1 cellular context compared by ENCODE assay signal in the genomic region with DNA sequence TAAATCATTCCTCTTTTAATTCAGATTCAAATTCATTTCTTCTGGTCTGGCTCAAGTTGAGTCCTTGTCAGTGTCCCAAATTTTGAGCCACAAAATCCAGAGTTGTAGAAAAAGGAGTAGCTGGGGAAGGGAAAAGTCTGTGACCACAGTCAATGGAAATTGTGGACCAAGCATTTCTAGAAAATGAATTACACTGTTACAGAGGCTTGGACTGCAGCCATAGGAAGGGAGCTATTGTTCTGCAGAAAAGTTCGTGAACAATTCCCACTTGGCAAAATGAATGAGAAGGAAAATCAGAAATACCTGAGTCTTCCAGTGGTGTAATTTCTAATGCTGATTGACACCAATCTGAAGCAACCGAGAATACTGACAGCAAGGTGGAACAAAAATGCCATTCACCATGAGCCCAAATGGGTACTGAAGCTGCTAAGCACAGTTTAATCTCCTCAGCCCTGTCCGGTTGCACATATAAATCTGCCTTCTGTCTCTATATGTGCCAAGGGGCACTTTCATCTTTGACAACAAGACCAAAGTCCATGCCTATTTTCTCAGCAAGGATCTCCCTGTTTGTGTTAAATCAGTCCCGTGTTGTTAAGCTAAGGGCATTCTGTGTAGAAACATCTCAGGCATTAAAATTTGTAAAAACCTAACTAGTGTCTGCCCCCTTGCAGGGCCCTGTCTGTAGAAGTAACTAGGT.
TF ChIP-seq lines count a peak whose summit lies in the region.

No MANE protein-coding gene starts in this region.

TF ChIP-seq in HepG2, 621 proteins besides CTCF, POLR2A, EP300 and RAD21 (continues in another document):
- TF ChIP-seq ZSCAN31 (CRISPR knock-in tag; IDR thresholded peaks at IDR 0.05; ENCODE audit: low read depth), result no peak
- TF ChIP-seq FOXO1 (CRISPR knock-in tag; IDR thresholded peaks at IDR 0.05), result peak; percentile 36; the same call in 1 of the 2 replicates
- no peak for TF ChIP-seq TFE3 (CRISPR knock-in tag; IDR thresholded peaks at IDR 0.05)
- no peak for TF ChIP-seq ZNF20 (CRISPR knock-in tag; IDR thresholded peaks at IDR 0.05)
- 0 out of 2 replicates have a peak, but pooled peaks have one; percentile 32 for TF ChIP-seq KDM6A (CRISPR knock-in tag; IDR thresholded peaks at IDR 0.05; ENCODE audit: low read depth)
- no peak for TF ChIP-seq PRDM4 (CRISPR knock-in tag; IDR thresholded peaks at IDR 0.05; ENCODE audit: borderline replicate concordance)
- TF ChIP-seq BCL6 (CRISPR knock-in tag; IDR thresholded peaks at IDR 0.05), result no peak
- TF ChIP-seq TCF7 (IDR thresholded peaks at IDR 0.05; ENCODE audit: low read depth), result peak; percentile 58
- TF ChIP-seq ZNF274 (CRISPR knock-in tag; IDR thresholded peaks at IDR 0.05), result no peak
- TF ChIP-seq ZNF30 (CRISPR knock-in tag; IDR thresholded peaks at IDR 0.05), result no peak
- TF ChIP-seq FOXP1 (IDR thresholded peaks at IDR 0.05), result no peak
- 0 out of 2 replicates have a peak, but pooled peaks have one; percentile 14 for TF ChIP-seq FOXP1 (CRISPR knock-in tag; IDR thresholded peaks at IDR 0.05)
- no peak for TF ChIP-seq PRMT3 (CRISPR knock-in tag; IDR thresholded peaks at IDR 0.05; ENCODE audit: borderline replicate concordance, low read depth)
- no peak for TF ChIP-seq CBX2 (IDR thresholded peaks at IDR 0.05; ENCODE audit: low read depth, low read length)
- TF ChIP-seq CBX2 (CRISPR knock-in tag; IDR thresholded peaks at IDR 0.05; ENCODE audit: low read depth), result no peak
- TF ChIP-seq ZNF234 (CRISPR knock-in tag; conservative IDR thresholded peaks at IDR 0.05), result no peak
- peak; percentile 13; the same call in 1 of the 2 replicates for TF ChIP-seq RXRB (CRISPR knock-in tag; IDR thresholded peaks at IDR 0.05; ENCODE audit: borderline replicate concordance)
- TF ChIP-seq ATRX (CRISPR knock-in tag; IDR thresholded peaks at IDR 0.05; ENCODE audit: borderline replicate concordance), result no peak
- no peak for TF ChIP-seq SNAI1 (CRISPR knock-in tag; IDR thresholded peaks at IDR 0.05; ENCODE audit: borderline replicate concordance)
- peak; percentile 37 for TF ChIP-seq ASH2L (IDR thresholded peaks at IDR 0.05; ENCODE audit: insufficient read length, low read depth, low read length)
- TF ChIP-seq ZNF562 (CRISPR knock-in tag; IDR thresholded peaks at IDR 0.05; ENCODE audit: borderline replicate concordance), result no peak
- TF ChIP-seq, protein P1, sequence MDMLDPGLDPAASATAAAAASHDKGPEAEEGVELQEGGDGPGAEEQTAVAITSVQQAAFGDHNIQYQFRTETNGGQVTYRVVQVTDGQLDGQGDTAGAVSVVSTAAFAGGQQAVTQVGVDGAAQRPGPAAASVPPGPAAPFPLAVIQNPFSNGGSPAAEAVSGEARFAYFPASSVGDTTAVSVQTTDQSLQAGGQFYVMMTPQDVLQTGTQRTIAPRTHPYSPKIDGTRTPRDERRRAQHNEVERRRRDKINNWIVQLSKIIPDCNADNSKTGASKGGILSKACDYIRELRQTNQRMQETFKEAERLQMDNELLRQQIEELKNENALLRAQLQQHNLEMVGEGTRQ (IDR thresholded peaks at IDR 0.05; ENCODE audit: low read depth, low read length), result no peak
- TF ChIP-seq, protein P1 (CRISPR knock-in tag; IDR thresholded peaks at IDR 0.05; ENCODE audit: borderline replicate concordance), result no peak
- no peak for TF ChIP-seq ZNF784 (CRISPR knock-in tag; IDR thresholded peaks at IDR 0.05; ENCODE audit: borderline replicate concordance)
- 0 out of 2 replicates have a peak, but pooled peaks have one; percentile 52 for TF ChIP-seq NCOR1 (IDR thresholded peaks at IDR 0.05; ENCODE audit: borderline replicate concordance, low read length)
- TF ChIP-seq, protein P2, sequence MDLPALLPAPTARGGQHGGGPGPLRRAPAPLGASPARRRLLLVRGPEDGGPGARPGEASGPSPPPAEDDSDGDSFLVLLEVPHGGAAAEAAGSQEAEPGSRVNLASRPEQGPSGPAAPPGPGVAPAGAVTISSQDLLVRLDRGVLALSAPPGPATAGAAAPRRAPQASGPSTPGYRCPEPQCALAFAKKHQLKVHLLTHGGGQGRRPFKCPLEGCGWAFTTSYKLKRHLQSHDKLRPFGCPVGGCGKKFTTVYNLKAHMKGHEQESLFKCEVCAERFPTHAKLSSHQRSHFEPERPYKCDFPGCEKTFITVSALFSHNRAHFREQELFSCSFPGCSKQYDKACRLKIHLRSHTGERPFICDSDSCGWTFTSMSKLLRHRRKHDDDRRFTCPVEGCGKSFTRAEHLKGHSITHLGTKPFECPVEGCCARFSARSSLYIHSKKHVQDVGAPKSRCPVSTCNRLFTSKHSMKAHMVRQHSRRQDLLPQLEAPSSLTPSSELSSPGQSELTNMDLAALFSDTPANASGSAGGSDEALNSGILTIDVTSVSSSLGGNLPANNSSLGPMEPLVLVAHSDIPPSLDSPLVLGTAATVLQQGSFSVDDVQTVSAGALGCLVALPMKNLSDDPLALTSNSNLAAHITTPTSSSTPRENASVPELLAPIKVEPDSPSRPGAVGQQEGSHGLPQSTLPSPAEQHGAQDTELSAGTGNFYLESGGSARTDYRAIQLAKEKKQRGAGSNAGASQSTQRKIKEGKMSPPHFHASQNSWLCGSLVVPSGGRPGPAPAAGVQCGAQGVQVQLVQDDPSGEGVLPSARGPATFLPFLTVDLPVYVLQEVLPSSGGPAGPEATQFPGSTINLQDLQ (CRISPR knock-in tag; IDR thresholded peaks at IDR 0.05), result no peak
- TF ChIP-seq CREM (IDR thresholded peaks at IDR 0.05), result 0 out of 2 replicates have a peak, but pooled peaks have one; percentile 7
- TF ChIP-seq CREM (CRISPR knock-in tag; IDR thresholded peaks at IDR 0.05), result no peak
- TF ChIP-seq HNF1A (IDR thresholded peaks at IDR 0.05; ENCODE audit: low read depth), result no peak
- TF ChIP-seq HNF1A (CRISPR knock-in tag; IDR thresholded peaks at IDR 0.05; ENCODE audit: borderline replicate concordance), result no peak
- TF ChIP-seq ZNF446 (CRISPR knock-in tag; IDR thresholded peaks at IDR 0.05), result no peak
- no peak for TF ChIP-seq ATM (IDR thresholded peaks at IDR 0.05; ENCODE audit: borderline replicate concordance)
- TF ChIP-seq ZNF777 (CRISPR knock-in tag; IDR thresholded peaks at IDR 0.05), result no peak
- TF ChIP-seq TCF7L2 (IDR thresholded peaks at IDR 0.05; ENCODE audit: low read depth, low read length), result peak; percentile 40; the same call in 1 of the 2 replicates
- TF ChIP-seq ZNF761 (CRISPR knock-in tag; conservative IDR thresholded peaks at IDR 0.05), result no peak
- TF ChIP-seq ZNF772 (CRISPR knock-in tag; IDR thresholded peaks at IDR 0.05), result no peak
- TF ChIP-seq, protein P3, sequence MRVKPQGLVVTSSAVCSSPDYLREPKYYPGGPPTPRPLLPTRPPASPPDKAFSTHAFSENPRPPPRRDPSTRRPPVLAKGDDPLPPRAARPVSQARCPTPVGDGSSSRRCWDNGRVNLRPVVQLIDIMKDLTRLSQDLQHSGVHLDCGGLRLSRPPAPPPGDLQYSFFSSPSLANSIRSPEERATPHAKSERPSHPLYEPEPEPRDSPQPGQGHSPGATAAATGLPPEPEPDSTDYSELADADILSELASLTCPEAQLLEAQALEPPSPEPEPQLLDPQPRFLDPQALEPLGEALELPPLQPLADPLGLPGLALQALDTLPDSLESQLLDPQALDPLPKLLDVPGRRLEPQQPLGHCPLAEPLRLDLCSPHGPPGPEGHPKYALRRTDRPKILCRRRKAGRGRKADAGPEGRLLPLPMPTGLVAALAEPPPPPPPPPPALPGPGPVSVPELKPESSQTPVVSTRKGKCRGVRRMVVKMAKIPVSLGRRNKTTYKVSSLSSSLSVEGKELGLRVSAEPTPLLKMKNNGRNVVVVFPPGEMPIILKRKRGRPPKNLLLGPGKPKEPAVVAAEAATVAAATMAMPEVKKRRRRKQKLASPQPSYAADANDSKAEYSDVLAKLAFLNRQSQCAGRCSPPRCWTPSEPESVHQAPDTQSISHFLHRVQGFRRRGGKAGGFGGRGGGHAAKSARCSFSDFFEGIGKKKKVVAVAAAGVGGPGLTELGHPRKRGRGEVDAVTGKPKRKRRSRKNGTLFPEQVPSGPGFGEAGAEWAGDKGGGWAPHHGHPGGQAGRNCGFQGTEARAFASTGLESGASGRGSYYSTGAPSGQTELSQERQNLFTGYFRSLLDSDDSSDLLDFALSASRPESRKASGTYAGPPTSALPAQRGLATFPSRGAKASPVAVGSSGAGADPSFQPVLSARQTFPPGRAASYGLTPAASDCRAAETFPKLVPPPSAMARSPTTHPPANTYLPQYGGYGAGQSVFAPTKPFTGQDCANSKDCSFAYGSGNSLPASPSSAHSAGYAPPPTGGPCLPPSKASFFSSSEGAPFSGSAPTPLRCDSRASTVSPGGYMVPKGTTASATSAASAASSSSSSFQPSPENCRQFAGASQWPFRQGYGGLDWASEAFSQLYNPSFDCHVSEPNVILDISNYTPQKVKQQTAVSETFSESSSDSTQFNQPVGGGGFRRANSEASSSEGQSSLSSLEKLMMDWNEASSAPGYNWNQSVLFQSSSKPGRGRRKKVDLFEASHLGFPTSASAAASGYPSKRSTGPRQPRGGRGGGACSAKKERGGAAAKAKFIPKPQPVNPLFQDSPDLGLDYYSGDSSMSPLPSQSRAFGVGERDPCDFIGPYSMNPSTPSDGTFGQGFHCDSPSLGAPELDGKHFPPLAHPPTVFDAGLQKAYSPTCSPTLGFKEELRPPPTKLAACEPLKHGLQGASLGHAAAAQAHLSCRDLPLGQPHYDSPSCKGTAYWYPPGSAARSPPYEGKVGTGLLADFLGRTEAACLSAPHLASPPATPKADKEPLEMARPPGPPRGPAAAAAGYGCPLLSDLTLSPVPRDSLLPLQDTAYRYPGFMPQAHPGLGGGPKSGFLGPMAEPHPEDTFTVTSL (CRISPR knock-in tag; IDR thresholded peaks at IDR 0.05; ENCODE audit: borderline replicate concordance), result peak; percentile 30; the same call in 1 of the 2 replicates
- peak; percentile 90 for TF ChIP-seq PPARG (CRISPR knock-in tag; conservative IDR thresholded peaks at IDR 0.05)
- peak; percentile 75 for TF ChIP-seq HNF4A (CRISPR knock-in tag; IDR thresholded peaks at IDR 0.05)
- no peak for TF ChIP-seq ZNF782 (CRISPR knock-in tag; IDR thresholded peaks at IDR 0.05; ENCODE audit: borderline replicate concordance)
